8 cellular contexts compared by ENCODE assay signal in genomic region chr2:112582314-112582746, GRCh38. TPM values are rescaled to one million over a fixed set of nuclear protein-coding genes. Genes with fewer than 3 reads are reported as not detected.
DNase-seq lines count a peak whose midpoint lies in the region; ATAC-seq and TF ChIP-seq lines count a peak whose summit lies in the region.

No MANE protein-coding gene starts in this region.

- no peak overlapping the region for H3K4me3 ChIP-seq in Loucy (ENCODE audit: low read length, poor library complexity, severe bottlenecking)
- no peak overlapping the region for H3K4me3 ChIP-seq in RWPE2 (ENCODE audit: severe bottlenecking)

- H3K36me3 ChIP-seq in Loucy (ENCODE audit: insufficient read depth, low read length): no peaks in the 10 kb centered on the region
- peaks cover 14% of the 10 kb centered on the region; the same call in 1 of the 2 replicates for H3K36me3 ChIP-seq in RWPE2 (ENCODE audit: low read depth)

- no peaks in the 10 kb centered on the region for H3K9me3 ChIP-seq in Loucy (ENCODE audit: insufficient read depth, low read depth, low read length)
- no peaks in the 10 kb centered on the region for H3K9me3 ChIP-seq in RWPE2 (ENCODE audit: severe bottlenecking)

- H3K27me3 ChIP-seq in Loucy (ENCODE audit: insufficient read depth, low read length, poor library complexity, severe bottlenecking) (no peaks in the 10 kb centered on the region), RWPE2 (ENCODE audit: insufficient read depth, poor library complexity, severe bottlenecking) (no peaks in the 10 kb centered on the region)

- DNase-seq in ELR (ENCODE audit: low read depth): peak; percentile 84
- DNase-seq in RWPE2 (ENCODE audit: low spot score): no peak
- peak; percentile 70 for DNase-seq in astrocyte of the hippocampus (ENCODE audit: low read depth, low spot score)
- no peak for DNase-seq in left colon
- peak; percentile 16 for DNase-seq in stimulated activated naive CD4-positive, alpha-beta T cell treated with Interleukin-2 at 50 U/mL for 16 hours (lab: John Stamatoyannopoulos, UW)

- no peaks in the 10 kb centered on the region for H3F3A ChIP-seq in Loucy (ENCODE audit: low read depth)

- H3K4me2 ChIP-seq in Loucy (ENCODE audit: low read depth, low read length, poor library complexity, severe bottlenecking): no peak overlapping the region

- peak; percentile 60 for TF ChIP-seq CTCF in Loucy (conservative IDR thresholded peaks at IDR 0.05; ENCODE audit: low read length)
- TF ChIP-seq CTCF in RWPE2 (IDR thresholded peaks at IDR 0.05; ENCODE audit: poor library complexity, severe bottlenecking): peak; percentile 81

- H2AFZ ChIP-seq in Loucy (ENCODE audit: low read length): no peak overlapping the region

- no peak overlapping the region for H3K27ac ChIP-seq in RWPE2 (ENCODE audit: poor library complexity, severe bottlenecking)

- H3K9ac ChIP-seq in Loucy (ENCODE audit: low read depth, low read length, poor library complexity, severe bottlenecking): no peak overlapping the region

- no peaks in the 10 kb centered on the region for H3K9me2 ChIP-seq in Loucy (replicated peaks; ENCODE audit: low read depth, low read length)

- H3K4me1 ChIP-seq in Loucy (ENCODE audit: insufficient read depth, low read length, poor library complexity, severe bottlenecking) (no peaks in the 10 kb centered on the region), RWPE2 (ENCODE audit: insufficient read depth, poor library complexity, severe bottlenecking) (no peaks in the 10 kb centered on the region)

- intact Hi-C loops in left colon (cut with DNase I, micrococcal nuclease): no loop called here

- ATAC-seq in RWPE2 (ENCODE audit: low read depth) (peak; percentile 1; the same call in 1 of the 3 replicates), left colon (peak; percentile 8), HG03139 (IDR thresholded peaks at IDR 0.05; ENCODE audit: unreplicated experiment) (no peak), HG03342 (IDR thresholded peaks at IDR 0.05; ENCODE audit: unreplicated experiment) (no peak)

- H4K20me1 ChIP-seq in Loucy (ENCODE audit: insufficient read depth, low read length, poor library complexity, severe bottlenecking): no peaks in the 10 kb centered on the region

- no peaks in the 10 kb centered on the region for H3K79me2 ChIP-seq in Loucy (ENCODE audit: insufficient read depth, low read length)

RNA-seq across cellular contexts. Expression of gene CHCHD5, which starts 2.1 kb away (rescaled TPM):
- 10 to 100 TPM; 30.7 to 32.2 TPM for total RNA-seq in left colon

RNA-seq across cellular contexts. Expression of gene POLR1B, which starts 40.1 kb away (rescaled TPM):
- 10 to 100 TPM; 14.2 to 17.3 TPM for total RNA-seq in left colon

Comparison
In these comparisons a context has a peak if more than half of its experiments do, and no peak if none do; other contexts are left out.
1. DNase-seq: peak in ELR (single experiment), astrocyte of the hippocampus (single experiment) and stimulated activated naive CD4-positive, alpha-beta T cell treated with Interleukin-2 at 50 U/mL for 16 hours (single experiment); none in RWPE2 (single experiment) and left colon (0 of 2).
2. ATAC-seq: peak in RWPE2 (single experiment) and left colon (single experiment); none in HG03139 (single experiment) and HG03342 (single experiment).